In genomic region chr17:71335212-71335611, GRCh38 we compare ENCODE assay signal across 23 cellular contexts.
DNase-seq lines count a peak whose midpoint lies in the region; ATAC-seq, FAIRE-seq and TF ChIP-seq lines count a peak whose summit lies in the region.
"Had no signal": no experiment of that assay in that cellular context is flagged by ENCODE, and none has a peak within 500 bp of the region (broad histone marks: within the 10 kb centered on the region; RNA-seq: fewer than 3 reads in every experiment).

No MANE protein-coding gene starts in this region.

- no peaks in the 10 kb centered on the region for H3K9me3 ChIP-seq in PC-3 (ENCODE audit: low read length)
- H3K9me3 ChIP-seq in lung (ENCODE audit: control insufficient read depth in 2 of 2, insufficient read depth in 1 of 2, low read length in 1 of 2) = no peaks in the 10 kb centered on the region
- H3K9me3 ChIP-seq: BLaER1 treated with 17β-estradiol and CSF1 and Interleukin-3, amounts not matched to agents 10 nM and 100 nM had no signal

- H3K4me1 ChIP-seq in PC-3 (ENCODE audit: insufficient read depth, low read length) (peaks cover 6% of the 10 kb centered on the region; the same call in 1 of the 2 replicates), lung (ENCODE audit: control insufficient read depth in 2 of 2, insufficient read depth in 2 of 2, low read length in 2 of 2) (no peaks in the 10 kb centered on the region)

- intact Hi-C loops in PC-3 (cut with micrococcal nuclease) = no loop called here
- intact Hi-C loops in Calu3 (cut with micrococcal nuclease; ENCODE audit: unreplicated experiment) = no loop called here

- H3K9me3 Mint-ChIP-seq in Calu3 (ENCODE audit: low read depth, unreplicated experiment) = no peaks in the 10 kb centered on the region
- H3K9me3 Mint-ChIP-seq: HFFc6 had no signal

- H3K36me3 Mint-ChIP-seq in Calu3 (ENCODE audit: insufficient read depth, unreplicated experiment) = no peaks in the 10 kb centered on the region
- H3K36me3 Mint-ChIP-seq: CD4-positive, CD25-positive, alpha-beta regulatory T cell; CD8-positive, alpha-beta memory T cell; IgD-negative memory B cell had no signal

- no TSS peak for BruUV-seq in PC-3 (replicated peaks; lab: Mats Ljungman, UMichigan)
- BruUV-seq in Calu3 (replicated peaks; lab: Mats Ljungman, UMichigan) = no TSS peak

- TF ChIP-seq CTCF in AG10803 (conservative IDR thresholded peaks at IDR 0.05; ENCODE audit: low read length) (no peak), PC-3 (conservative IDR thresholded peaks at IDR 0.05; ENCODE audit: low read depth, low read length) (no peak), bronchial epithelial cell (IDR thresholded peaks at IDR 0.05; ENCODE audit: insufficient read depth, low read length, severe bottlenecking) (no peak), lung (IDR thresholded peaks at IDR 0.05; ENCODE audit: control extremely low read depth, extremely low read depth) (no peak), Calu3 (IDR thresholded peaks at IDR 0.05; ENCODE audit: unreplicated experiment) (no peak)

- H3K4me3 ChIP-seq in AG10803 (ENCODE audit: low read length) (no peak overlapping the region), PC-3 (ENCODE audit: low read length) (no peak overlapping the region), bronchial epithelial cell (ENCODE audit: low read depth, low read length) (no peak overlapping the region), lung (no peak overlapping the region)
- H3K4me3 ChIP-seq: BLaER1 treated with 17β-estradiol and CSF1 and Interleukin-3, amounts not matched to agents 10 nM and 100 nM had no signal

- H3K27me3 ChIP-seq in PC-3 (ENCODE audit: low read length) (no peaks in the 10 kb centered on the region), bronchial epithelial cell (ENCODE audit: control insufficient read depth, insufficient read depth, low read length) (no peaks in the 10 kb centered on the region), lung (ENCODE audit: control insufficient read depth, insufficient read depth) (no peaks in the 10 kb centered on the region)
- H3K27me3 ChIP-seq: BLaER1 treated with 17β-estradiol and CSF1 and Interleukin-3, amounts not matched to agents 10 nM and 100 nM had no signal

- H3K9ac ChIP-seq in PC-3 (ENCODE audit: low read length) = no peak overlapping the region
- H3K9ac ChIP-seq: BLaER1 treated with 17β-estradiol and CSF1 and Interleukin-3, amounts not matched to agents 10 nM and 100 nM had no signal

- H3K4me1 Mint-ChIP-seq in Calu3 (ENCODE audit: low read depth, unreplicated experiment) = peaks cover 22% of the 10 kb centered on the region
- H3K4me1 Mint-ChIP-seq: B cell; CD4-positive, CD25-positive, alpha-beta regulatory T cell; CD8-positive, alpha-beta memory T cell; IgD-negative memory B cell had no signal

- H3K36me3 ChIP-seq in PC-3 (ENCODE audit: low read depth, low read length) = no peaks in the 10 kb centered on the region
- no peaks in the 10 kb centered on the region for H3K36me3 ChIP-seq in bronchial epithelial cell (ENCODE audit: control insufficient read depth, insufficient read depth, low read length)
- H3K36me3 ChIP-seq in lung (ENCODE audit: control insufficient read depth in 2 of 2, insufficient read depth in 2 of 2, low read length in 2 of 2) = no peaks in the 10 kb centered on the region
- H3K36me3 ChIP-seq: BLaER1 treated with 17β-estradiol and CSF1 and Interleukin-3, amounts not matched to agents 10 nM and 100 nM had no signal

- H3K79me2 ChIP-seq in PC-3 (ENCODE audit: low read length) = no peaks in the 10 kb centered on the region

- H3F3A ChIP-seq in PC-3 (ENCODE audit: low read length, unreplicated experiment) = no peaks in the 10 kb centered on the region

- no peak for FAIRE-seq in bronchial epithelial cell (lab: Jason Lieb, UNC)
- FAIRE-seq: D721Med, G401.6, GM12891, GM18507, HepG2 had no signal

- no peak overlapping the region for H2AFZ ChIP-seq in PC-3 (ENCODE audit: low read length)

- no peak overlapping the region for H3K4me2 ChIP-seq in PC-3 (ENCODE audit: low read length)
- H3K4me2 ChIP-seq: BLaER1 treated with 17β-estradiol and CSF1 and Interleukin-3, amounts not matched to agents 10 nM and 100 nM had no signal

- DNase-seq in AG10803 (ENCODE audit: low read depth) (peak; percentile 28), PC-3 (peak; percentile 43), bronchial epithelial cell (ENCODE audit: low read depth) (peak; percentile 40), lung (ENCODE audit: low spot score) (no peak), substantia nigra (lab: John Stamatoyannopoulos, UW) (no peak), Calu3 (no peak), dermis blood vessel endothelial cell (no peak)
- DNase-seq: 8988T; CD4-positive, CD25-positive, alpha-beta regulatory T cell; CD8-positive, alpha-beta memory T cell; COR-L47; HFFc6; KBM-7 had no signal

- ATAC-seq in PC-3 (peak; percentile 51), lung (ENCODE audit: insufficient read depth, low FRiP score) (peak; percentile 62), HG02852 (IDR thresholded peaks at IDR 0.05; ENCODE audit: unreplicated experiment) (no peak)
- ATAC-seq: HCT116, HepG2 had no signal

- POLR2A ChIA-PET in PC-3 (lab: Charles Lee; ENCODE audit: unreplicated experiment) = interaction anchor here (0.5 kb wide), 1 partner anchor 78 kb away, joined by 5 read pairs; no protein-coding TSS in a partner anchor

- CTCF ChIA-PET in PC-3 (lab: Charles Lee) (no interaction called here), Calu3 (lab: Charles Lee) (interaction anchor here (0.6 kb wide), 1 partner anchor 12 kb away, joined by 3 read pairs; no protein-coding TSS in a partner anchor)

- H3K27ac Mint-ChIP-seq in Calu3 (ENCODE audit: unreplicated experiment) = no peak overlapping the region
- H3K27ac Mint-ChIP-seq: B cell; CD4-positive, CD25-positive, alpha-beta regulatory T cell; CD8-positive, alpha-beta memory T cell; HFFc6; IgD-negative memory B cell had no signal

- H3K27me3 Mint-ChIP-seq in Calu3 (ENCODE audit: unreplicated experiment) = no peaks in the 10 kb centered on the region
- H3K27me3 Mint-ChIP-seq: B cell; CD8-positive, alpha-beta memory T cell; IgD-negative memory B cell had no signal

- H3K27ac ChIP-seq in PC-3 (ENCODE audit: low read length) (no peak overlapping the region), lung (ENCODE audit: low read depth in 1 of 2, low read length in 1 of 2) (no peak overlapping the region), substantia nigra (ENCODE audit: low read depth, low read length, poor library complexity, severe bottlenecking) (no peak overlapping the region)
- H3K27ac ChIP-seq: BLaER1 treated with 17β-estradiol and CSF1 and Interleukin-3, amounts not matched to agents 10 nM and 100 nM had no signal

- no peaks in the 10 kb centered on the region for H4K20me1 ChIP-seq in PC-3 (ENCODE audit: low read length)
- H4K20me1 ChIP-seq: BLaER1 treated with 17β-estradiol and CSF1 and Interleukin-3, amounts not matched to agents 10 nM and 100 nM had no signal

- H3K4me3 Mint-ChIP-seq in Calu3 (ENCODE audit: low read depth, unreplicated experiment) = no peak overlapping the region
- H3K4me3 Mint-ChIP-seq: B cell; CD4-positive, CD25-positive, alpha-beta regulatory T cell; CD8-positive, alpha-beta memory T cell; HFFc6; IgD-negative memory B cell had no signal

- H3K9me2 ChIP-seq in PC-3 (replicated peaks; ENCODE audit: low read length) = no peaks in the 10 kb centered on the region

Comparison
In these comparisons a context has a peak if more than half of its experiments do, and no peak if none do; other contexts are left out.
1. DNase-seq: peak in AG10803 (single experiment), PC-3 (single experiment) and bronchial epithelial cell (single experiment); none in lung (single experiment), substantia nigra (0 of 49), Calu3 (single experiment) and dermis blood vessel endothelial cell (single experiment).